In genomic region chr1:233355841-233356704, GRCh38 we compare ENCODE assay signal across 14 cellular contexts. TPM values are rescaled to one million over a fixed set of nuclear protein-coding genes. Genes with fewer than 3 reads are reported as not detected.
DNase-seq lines count a peak whose midpoint lies in the region; ATAC-seq, FAIRE-seq and TF ChIP-seq lines count a peak whose summit lies in the region.
"Had no signal": no experiment of that assay in that cellular context is flagged by ENCODE, and none has a peak within 500 bp of the region (broad histone marks: within the 10 kb centered on the region; RNA-seq: fewer than 3 reads in every experiment).

No MANE protein-coding gene starts in this region.

- H3K36me3 Mint-ChIP-seq in activated CD4-positive, alpha-beta memory T cell treated with anti-CD3 and anti-CD28 coated beads for 36 hours = peaks cover 9% of the 10 kb centered on the region

- ATAC-seq in GM19324 (IDR thresholded peaks at IDR 0.05; ENCODE audit: low FRiP score, unreplicated experiment) (peak; percentile 45), HG03103 (IDR thresholded peaks at IDR 0.05; ENCODE audit: low read depth, unreplicated experiment) (peak; percentile 74)
- ATAC-seq: PC-3 had no signal

- H3K4me3 Mint-ChIP-seq in activated CD4-positive, alpha-beta memory T cell treated with anti-CD3 and anti-CD28 coated beads for 36 hours = no peak overlapping the region

- CTCF ChIA-PET in activated CD4-positive, alpha-beta memory T cell treated with anti-CD3 and anti-CD28 coated beads for 36 hours (lab: Charles Lee) = interaction anchor here (0.9 kb wide), 1 partner anchor 9 kb away, joined by 3 read pairs; no protein-coding TSS in a partner anchor

- H3K4me3 ChIP-seq in GM12864 (ENCODE audit: low read depth, low read length) = no peak overlapping the region
- H3K4me3 ChIP-seq: uterus had no signal

- no peaks in the 10 kb centered on the region for H3K9me3 Mint-ChIP-seq in activated CD4-positive, alpha-beta memory T cell treated with anti-CD3 and anti-CD28 coated beads for 36 hours

- TF ChIP-seq CTCF in GM12864 (IDR thresholded peaks at IDR 0.05; ENCODE audit: low read depth, low read length, missing control alignments) = no peak

- H3K4me1 Mint-ChIP-seq in activated CD4-positive, alpha-beta memory T cell treated with anti-CD3 and anti-CD28 coated beads for 36 hours (ENCODE audit: low read depth) = peaks cover 31% of the 10 kb centered on the region

- DNase-seq in GM12864 (ENCODE audit: low read depth) (peak; percentile 22), DMS153 treated with DMSO at 0.1 percent for 48 hours (lab: John Stamatoyannopoulos, UW; ENCODE audit: unreplicated experiment) (no peak), DMS153 (lab: John Stamatoyannopoulos, UW) (no peak), HUDEP-2 (lab: John Stamatoyannopoulos, UW; ENCODE audit: unreplicated experiment in 76 of 76) (no peak), GM12892 (ENCODE audit: insufficient read length) (no peak)
- DNase-seq in activated CD4-positive, alpha-beta memory T cell treated with anti-CD3 and anti-CD28 coated beads for 36 hours = peak; percentile 32
- DNase-seq: activated effector memory CD4-positive, alpha-beta T cell treated with anti-CD3 and anti-CD28 coated beads, Interleukin-2, amount 50 U/mL, for 16 hours; COR-L47; NCI-H2029 treated with DMSO at 0.1 percent for 48 hours; PC-3; uterus had no signal

- no peak for FAIRE-seq in GM12892 (lab: Jason Lieb, UNC)
- FAIRE-seq: TTC549 had no signal

- intact Hi-C loops in activated CD4-positive, alpha-beta memory T cell treated with anti-CD3 and anti-CD28 coated beads for 36 hours (cut with micrococcal nuclease) = loop anchor here (2.0 kb wide), 1 partner anchor 17 kb away; no protein-coding TSS in a partner anchor

- H3K27ac Mint-ChIP-seq in activated CD4-positive, alpha-beta memory T cell treated with anti-CD3 and anti-CD28 coated beads for 36 hours = no peak overlapping the region

- TF ChIP-seq POLR2A in GM12892 (IDR thresholded peaks at IDR 0.05; ENCODE audit: low read depth, low read length) = no peak

- POLR2A ChIA-PET in activated CD4-positive, alpha-beta memory T cell treated with anti-CD3 and anti-CD28 coated beads for 36 hours (lab: Charles Lee) = interaction anchor here (0.5 kb wide), 1 partner anchor 156 kb away, joined by 3 read pairs; no protein-coding TSS in a partner anchor

- no peaks in the 10 kb centered on the region for H3K27me3 Mint-ChIP-seq in activated CD4-positive, alpha-beta memory T cell treated with anti-CD3 and anti-CD28 coated beads for 36 hours

RNA-seq across cellular contexts. Expression of gene MAP3K21, which starts 28.5 kb away (rescaled TPM):
- 1 to 10 TPM; 5.5 to 5.6 TPM for total RNA-seq in activated CD4-positive, alpha-beta memory T cell treated with anti-CD3 and anti-CD28 coated beads for 36 hours
- 0.04 TPM for polyA plus RNA-seq in GM12892 (2012; ENCODE audit: missing spikeins)

Comparison
In these comparisons a context has a peak if more than half of its experiments do, and no peak if none do; other contexts are left out.
1. DNase-seq: peak in GM12864 (single experiment) and activated CD4-positive, alpha-beta memory T cell treated with anti-CD3 and anti-CD28 coated beads for 36 hours (single experiment); none in DMS153 treated with DMSO at 0.1 percent for 48 hours (single experiment), DMS153 (single experiment), HUDEP-2 (0 of 76) and GM12892 (single experiment).